23 cellular contexts compared by ENCODE assay signal in the genomic region with DNA sequence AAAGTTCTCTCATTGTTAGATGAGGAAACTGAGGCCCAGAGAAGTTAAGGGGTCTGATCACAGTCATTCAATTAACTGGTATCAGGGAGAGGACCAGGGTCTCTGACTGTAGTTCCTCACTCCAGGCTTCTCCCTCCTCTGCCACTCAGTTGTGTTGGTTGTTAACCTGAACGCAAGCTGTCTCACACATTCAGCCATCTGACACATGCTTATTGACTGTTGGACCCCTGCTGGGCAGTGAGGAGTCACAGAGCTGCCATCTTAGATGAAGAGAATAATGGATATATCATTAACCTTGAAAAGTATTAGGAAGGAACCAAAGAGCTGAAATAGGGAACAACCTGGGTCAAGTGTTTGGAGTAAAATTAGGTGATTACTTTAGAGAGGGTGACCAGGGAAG.
DNase-seq lines count a peak whose midpoint lies in the region; ATAC-seq and TF ChIP-seq lines count a peak whose summit lies in the region.
"Had no signal": no experiment of that assay in that cellular context is flagged by ENCODE, and none has a peak within 500 bp of the region (broad histone marks: within the 10 kb centered on the region; RNA-seq: fewer than 3 reads in every experiment).

No MANE protein-coding gene starts in this region.

- intact Hi-C loops in IMR-90 (cut with micrococcal nuclease) (no loop called here), PC-9 (cut with micrococcal nuclease; ENCODE audit: unreplicated experiment) (no loop called here)

- no peak overlapping the region for H3K9ac ChIP-seq in IMR-90 (ENCODE audit: low read depth, low read length)
- H3K9ac ChIP-seq in mesenchymal stem cell (ENCODE audit: low read length), result no peak overlapping the region

- H3K4ac ChIP-seq in IMR-90 (ENCODE audit: low read depth, low read length), result no peak overlapping the region
- no peak overlapping the region for H3K4ac ChIP-seq in mesenchymal stem cell (ENCODE audit: low read depth in 1 of 2, low read length in 2 of 2)

- H3K79me2 ChIP-seq in PC-9 (ENCODE audit: low read depth), result no peaks in the 10 kb centered on the region

- H3K23ac ChIP-seq in IMR-90 (ENCODE audit: low read depth, low read length) (0 out of 2 replicates have a peak overlapping the region, but pooled peaks have one; percentile 32), mesenchymal stem cell (ENCODE audit: low read length in 2 of 2) (no peak overlapping the region)

- no peaks in the 10 kb centered on the region for H4K20me1 ChIP-seq in IMR-90 (ENCODE audit: insufficient read depth, low read length)
- no peaks in the 10 kb centered on the region for H4K20me1 ChIP-seq in PC-9 (ENCODE audit: insufficient read depth)

- no peak overlapping the region for H3K4me3 Mint-ChIP-seq in endothelial cell (ENCODE audit: unreplicated experiment)
- H3K4me3 Mint-ChIP-seq: B cell; CD8-positive, alpha-beta T cell; T-cell had no signal

- H2BK15ac ChIP-seq in IMR-90 (ENCODE audit: low read depth, low read length) (no peak overlapping the region), mesenchymal stem cell (ENCODE audit: low read depth, poor library complexity, severe bottlenecking) (no peak overlapping the region)

- H3K79me1 ChIP-seq in IMR-90 (ENCODE audit: low read depth in 1 of 2, low read length in 2 of 2) (no peaks in the 10 kb centered on the region), mesenchymal stem cell (replicated peaks; ENCODE audit: low read length, poor library complexity, severe bottlenecking) (peaks cover 2% of the 10 kb centered on the region)

- no peak overlapping the region for H3K56ac ChIP-seq in IMR-90 (ENCODE audit: extremely low read depth, insufficient read depth, low read length)

- POLR2A ChIA-PET in IMR-90 (lab: Charles Lee; ENCODE audit: unreplicated experiment), result no interaction called here
- POLR2A ChIA-PET in PC-9 (lab: Charles Lee; ENCODE audit: unreplicated experiment), result no interaction called here

- no peak for TF ChIP-seq RAD21 in IMR-90 (IDR thresholded peaks at IDR 0.05; ENCODE audit: low read length)

- H3K9me3 ChIP-seq in IMR-90 (ENCODE audit: control insufficient read depth, insufficient read depth, low read length), result no peaks in the 10 kb centered on the region
- no peaks in the 10 kb centered on the region for H3K9me3 ChIP-seq in PC-9 (ENCODE audit: insufficient read depth, low read depth)
- no peaks in the 10 kb centered on the region for H3K9me3 ChIP-seq in mesenchymal stem cell (ENCODE audit: control insufficient read depth, low read length)
- H3K9me3 ChIP-seq: A549, Caco-2 had no signal

- H3F3A ChIP-seq in PC-9 (ENCODE audit: insufficient read depth, low read depth), result no peaks in the 10 kb centered on the region

- H3K36me3 ChIP-seq in IMR-90 (ENCODE audit: control insufficient read depth, insufficient read depth, low read length) (no peaks in the 10 kb centered on the region), PC-9 (ENCODE audit: low read depth) (no peaks in the 10 kb centered on the region), mesenchymal stem cell (ENCODE audit: control insufficient read depth in 1 of 2, insufficient read depth in 2 of 2, low read depth in 1 of 2, low read length in 2 of 2) (no peaks in the 10 kb centered on the region)

- no peak for ATAC-seq in IMR-90 (ENCODE audit: low read depth)
- ATAC-seq: A549; CD8-positive, alpha-beta T cell; T-cell had no signal

- H3K9me3 Mint-ChIP-seq in endothelial cell (ENCODE audit: unreplicated experiment), result no peaks in the 10 kb centered on the region
- H3K9me3 Mint-ChIP-seq: CD8-positive, alpha-beta T cell; T-cell had no signal

- H3K27me3 ChIP-seq in IMR-90 (ENCODE audit: control insufficient read depth, insufficient read depth, low read length) (no peaks in the 10 kb centered on the region), PC-9 (ENCODE audit: insufficient read depth, low read depth) (no peaks in the 10 kb centered on the region), mesenchymal stem cell (ENCODE audit: control insufficient read depth in 1 of 2, insufficient read depth in 1 of 2, low read length in 2 of 2) (no peaks in the 10 kb centered on the region)

- H3K18ac ChIP-seq in IMR-90 (ENCODE audit: low read depth, low read length) (no peak overlapping the region), mesenchymal stem cell (ENCODE audit: low read depth in 1 of 2, low read length in 2 of 2) (no peak overlapping the region)

- H2BK5ac ChIP-seq in IMR-90 (ENCODE audit: low read depth, low read length, poor library complexity, severe bottlenecking), result no peak overlapping the region
- no peak overlapping the region for H2BK5ac ChIP-seq in mesenchymal stem cell (ENCODE audit: low read depth, low read length, poor library complexity, severe bottlenecking)

- H3K14ac ChIP-seq in IMR-90 (replicated peaks; ENCODE audit: low read depth, low read length) (no peak overlapping the region), mesenchymal stem cell (ENCODE audit: low read length in 2 of 2) (no peak overlapping the region)

- H4K8ac ChIP-seq in IMR-90 (ENCODE audit: low read depth in 2 of 2, low read length in 2 of 2), result no peak overlapping the region
- H4K8ac ChIP-seq in mesenchymal stem cell (ENCODE audit: low read length), result peak overlapping the region; percentile 30

- H3K4me1 ChIP-seq in IMR-90 (ENCODE audit: control insufficient read depth, insufficient read depth, low read length) (peaks cover 6% of the 10 kb centered on the region), PC-9 (replicated peaks; ENCODE audit: insufficient read depth) (no peaks in the 10 kb centered on the region), mesenchymal stem cell (ENCODE audit: control insufficient read depth, insufficient read depth, low read depth, low read length) (peaks cover 7% of the 10 kb centered on the region)
- H3K4me1 ChIP-seq: A549, Caco-2 had no signal

- WGBS in IMR-90 (ENCODE audit: extremely low coverage in 2 of 2, insufficient read length in 1 of 2), 2 experiments, result no CpG with 5 or more reads among the region's 1 CpG
- WGBS in mesenchymal stem cell, result 88% methylated on average over 1 of the region's 1 CpG

- H3K27ac Mint-ChIP-seq in endothelial cell (ENCODE audit: unreplicated experiment), result no peak overlapping the region
- H3K27ac Mint-ChIP-seq: B cell; CD8-positive, alpha-beta T cell; T-cell had no signal

- dilution Hi-C loops in IMR-90 (cut with HindIII; ENCODE audit: low sequenced_read_pairs, unreplicated experiment), result no loop called here

- peaks cover 3% of the 10 kb centered on the region; the same call in 1 of the 2 replicates for H3K9me1 ChIP-seq in IMR-90 (ENCODE audit: insufficient read depth, low read length)

- H3K4me3 ChIP-seq in IMR-90 (ENCODE audit: insufficient read depth, low read depth, low read length) (no peak overlapping the region), PC-9 (no peak overlapping the region), mesenchymal stem cell (ENCODE audit: insufficient read depth in 1 of 2, low read depth in 1 of 2, low read length in 2 of 2) (no peak overlapping the region)
- H3K4me3 ChIP-seq: A549 had no signal

- no peak overlapping the region for H2AK5ac ChIP-seq in IMR-90 (ENCODE audit: low read depth, low read length)
- peak overlapping the region; percentile 90 for H2AK5ac ChIP-seq in mesenchymal stem cell (ENCODE audit: low read length, severe bottlenecking)

- no peak overlapping the region for H2BK12ac ChIP-seq in mesenchymal stem cell (ENCODE audit: low read length in 2 of 2)

- no peaks in the 10 kb centered on the region for H3K9me2 ChIP-seq in PC-9 (ENCODE audit: insufficient read depth)

- TF ChIP-seq POLR2A in IMR-90 (IDR thresholded peaks at IDR 0.05; ENCODE audit: low read depth, low read length), result no peak

- H3K4me1 Mint-ChIP-seq in endothelial cell (ENCODE audit: unreplicated experiment), result no peaks in the 10 kb centered on the region
- H3K4me1 Mint-ChIP-seq: B cell, T-cell had no signal

- in situ Hi-C loops in IMR-90 (cut with MboI; ENCODE audit: low sequenced_read_pairs), result no loop called here

- CTCF ChIA-PET in IMR-90 (lab: Yijun Ruan, JAX) (no interaction called here), PC-9 (lab: Charles Lee) (no interaction called here)

- TF ChIP-seq CTCF in IMR-90 (conservative IDR thresholded peaks at IDR 0.05; ENCODE audit: low read depth, low read length) (no peak), PC-9 (conservative IDR thresholded peaks at IDR 0.05) (no peak), endothelial cell (IDR thresholded peaks at IDR 0.05; ENCODE audit: unreplicated experiment) (no peak)

- H3K27me3 Mint-ChIP-seq in endothelial cell (ENCODE audit: unreplicated experiment), result peaks cover under 1% of the 10 kb centered on the region
- H3K27me3 Mint-ChIP-seq: B cell, T-cell had no signal

- no peak overlapping the region for H2AFZ ChIP-seq in IMR-90 (replicated peaks; ENCODE audit: low read length, poor library complexity)
- H2AFZ ChIP-seq in PC-9, result peak overlapping the region; percentile 14; the same call in 1 of the 2 replicates
- no peak overlapping the region for H2AFZ ChIP-seq in mesenchymal stem cell (ENCODE audit: low read depth, low read length)

- DNase-seq in NCI-H2171 treated with DMSO at 0.1 percent for 48 hours (lab: John Stamatoyannopoulos, UW), result peak; percentile 24
- no peak for DNase-seq in NCI-H2171 (lab: John Stamatoyannopoulos, UW)
- DNase-seq in IMR-90, result no peak
- no peak for DNase-seq in PC-9
- no peak for DNase-seq in mesenchymal stem cell
- DNase-seq in endothelial cell (ENCODE audit: low spot score), result no peak
- no peak for DNase-seq in NCI-H1694 treated with DMSO at 0.1 percent for 48 hours (lab: John Stamatoyannopoulos, UW)
- no peak for DNase-seq in anterior cingulate cortex (lab: John Stamatoyannopoulos, UW)
- DNase-seq: Caco-2; CD8-positive, alpha-beta T cell; NCI-H1048; NCI-H1417; NCI-H1930; NCI-H2107; NCI-H526 treated with DMSO at 0.1 percent for 48 hours; NK-92 treated with Interleukin-12 subunit alpha and Interleukin-12 subunit beta, amount 100 ng/mL, for 24 hours; SHP77; T-cell had no signal

- no peak overlapping the region for H2BK120ac ChIP-seq in IMR-90 (ENCODE audit: low read depth, low read length)
- H2BK120ac ChIP-seq in mesenchymal stem cell (ENCODE audit: low read depth, low read length), result no peak overlapping the region

- no TSS peak for BruUV-seq in IMR-90 (replicated peaks; lab: Mats Ljungman, UMichigan)
- no TSS peak for BruUV-seq in PC-9 (replicated peaks; lab: Mats Ljungman, UMichigan)

- no peak overlapping the region for H2AK9ac ChIP-seq in IMR-90 (replicated peaks; ENCODE audit: low read depth, low read length, poor library complexity)

- no peak overlapping the region for H3K4me2 ChIP-seq in IMR-90 (ENCODE audit: low read depth, low read length)
- H3K4me2 ChIP-seq in PC-9, result no peak overlapping the region
- H3K4me2 ChIP-seq in mesenchymal stem cell (ENCODE audit: low read length, poor library complexity, severe bottlenecking), result no peak overlapping the region
- H3K4me2 ChIP-seq: A549 had no signal

- H4K5ac ChIP-seq in IMR-90 (ENCODE audit: low read depth, low read length), result no peak overlapping the region

- H2BK20ac ChIP-seq in IMR-90 (ENCODE audit: low read depth, low read length), result no peak overlapping the region

- no peak overlapping the region for H4K91ac ChIP-seq in IMR-90 (ENCODE audit: insufficient read depth, low read depth, low read length)
- H4K91ac ChIP-seq in mesenchymal stem cell (ENCODE audit: low read length), result no peak overlapping the region

- H3K27ac ChIP-seq in IMR-90 (ENCODE audit: insufficient read depth, low read length) (no peak overlapping the region), PC-9 (no peak overlapping the region), mesenchymal stem cell (ENCODE audit: low read length, poor library complexity, severe bottlenecking) (no peak overlapping the region)
- H3K27ac ChIP-seq: A549, C4-2B, HL-60, RWPE1 had no signal

- no peaks in the 10 kb centered on the region for H3K36me3 Mint-ChIP-seq in endothelial cell (ENCODE audit: low read depth, unreplicated experiment)
